In genomic region chr22:34843743-34844142, GRCh38 we compare ENCODE assay signal across 7 cellular contexts.
DNase-seq lines count a peak whose midpoint lies in the region; FAIRE-seq and TF ChIP-seq lines count a peak whose summit lies in the region.
"Not testable (repeated sequence)": the region's sequence is repeated elsewhere in the genome, so short reads cannot be mapped to it uniquely, and the experiment has no call there.

No MANE protein-coding gene starts in this region.

- not testable (repeated sequence) for H3K4me1 ChIP-seq in HEK293 (ENCODE audit: control insufficient read depth, insufficient read depth, low read length); mesendoderm (ENCODE audit: control insufficient read depth, low read depth, low read length); trophoblast cell (ENCODE audit: control insufficient read depth in 1 of 2, insufficient read depth in 2 of 2, low read length in 2 of 2)
- peaks cover 2 to 16% (median 12%) of the 10 kb centered on the region in 4 experiments; a peak in 4 of 7 replicates for H3K4me1 ChIP-seq in H1 (replicated peaks in 1 of 4; ENCODE audit: control insufficient read depth in 3 of 4, insufficient read depth in 4 of 4, low read length in 3 of 4)
- H3K4me1 ChIP-seq in endodermal cell (ENCODE audit: control insufficient read depth, insufficient read depth, low read length): peaks cover 16% of the 10 kb centered on the region

- not testable (repeated sequence) for H2AFZ ChIP-seq in H1 (ENCODE audit: low read length); trophoblast cell (ENCODE audit: insufficient read depth, low read length, poor library complexity)

- not testable (repeated sequence) for H3K27ac Mint-ChIP-seq in endodermal cell

- TF ChIP-seq CTCF in HEK293 (tag by site-specific recombination; IDR thresholded peaks at IDR 0.05); bronchial epithelial cell (IDR thresholded peaks at IDR 0.05; ENCODE audit: insufficient read depth, low read length, severe bottlenecking); H1 (IDR thresholded peaks at IDR 0.05; ENCODE audit: control extremely low read depth in 1 of 3, insufficient read depth in 1 of 3, low read depth in 1 of 3, low read length in 3 of 3); endodermal cell (conservative IDR thresholded peaks at IDR 0.05): not testable (repeated sequence)

- not testable (repeated sequence) for H3K4me3 Mint-ChIP-seq in endodermal cell

- not testable (repeated sequence) for H3K4ac ChIP-seq in H1 (replicated peaks; ENCODE audit: insufficient read length, low read depth, low read length); mesendoderm (ENCODE audit: low read depth, low read length)
- H3K4ac ChIP-seq in trophoblast cell (ENCODE audit: low read depth, low read length): peak overlapping the region; percentile 98

- H3K4me3 ChIP-seq in HEK293 (ENCODE audit: low read depth, low read length); bronchial epithelial cell (ENCODE audit: low read depth, low read length); H1 (ENCODE audit: extremely low read depth in 1 of 4, insufficient read depth in 2 of 4, low read depth in 3 of 4, low read length in 4 of 4); mesendoderm (ENCODE audit: low read length); trophoblast cell (ENCODE audit: low read depth, low read length): not testable (repeated sequence)
- peak overlapping the region; percentile 35 for H3K4me3 ChIP-seq in endodermal cell (ENCODE audit: low read length)

- not testable (repeated sequence) for H3K23me2 ChIP-seq in H1 (ENCODE audit: low read depth, low read length)

- H4K20me1 ChIP-seq in H1 (replicated peaks in 1 of 2; ENCODE audit: control insufficient read depth in 1 of 2, insufficient read depth in 2 of 2, low read length in 2 of 2): not testable (repeated sequence)

- H3K4me1 Mint-ChIP-seq in endodermal cell: peaks cover 35% of the 10 kb centered on the region

- H4K12ac ChIP-seq in trophoblast cell (ENCODE audit: low read depth, low read length): not testable (repeated sequence)

- not testable (repeated sequence) for TF ChIP-seq RAD21 in H1 (IDR thresholded peaks at IDR 0.05 in 1 of 2, conservative IDR thresholded peaks at IDR 0.05 in 1 of 2; ENCODE audit: low read depth in 2 of 2, low read length in 2 of 2)

- not testable (repeated sequence) for H3K56ac ChIP-seq in H1 (replicated peaks; ENCODE audit: insufficient read length, low read depth, low read length); mesendoderm (ENCODE audit: low read length)

- not testable (repeated sequence) for H4K5ac ChIP-seq in H1 (ENCODE audit: insufficient read length, low read depth, low read length); mesendoderm (ENCODE audit: low read length)

- not testable (repeated sequence) for H4K91ac ChIP-seq in H1 (replicated peaks; ENCODE audit: insufficient read length, low read length)
- H4K91ac ChIP-seq in trophoblast cell (ENCODE audit: low read depth, low read length): peak overlapping the region; percentile 99

- FAIRE-seq in bronchial epithelial cell (lab: Jason Lieb, UNC) (peak; percentile 18), urothelium cell line (lab: Jason Lieb, UNC) (peak; percentile 23)
- FAIRE-seq in H1 (lab: Jason Lieb, UNC): not testable (repeated sequence)

- H2BK120ac ChIP-seq in H1 (replicated peaks; ENCODE audit: low read depth, low read length): not testable (repeated sequence)
- H2BK120ac ChIP-seq in mesendoderm (ENCODE audit: low read depth, low read length) (peak overlapping the region; percentile 98), trophoblast cell (ENCODE audit: insufficient read depth, low read length, poor library complexity) (peak overlapping the region; percentile 78)

- 42% methylated on average over 1 of the region's 1 CpG; no CpG with 5 or more reads in 1 of the 2 experiments for WGBS in H1 (ENCODE audit: extremely low coverage in 1 of 2, insufficient coverage in 1 of 2, insufficient read length in 1 of 2, insufficient replicate concordance in 2 of 2, low coverage in 1 of 2, low lambda C conversion rate in 2 of 2, missing lambda C conversion rate in 1 of 2), 2 experiments
- 83 to 84% methylated on average over 1 of the region's 1 CpG for WGBS in endodermal cell (ENCODE audit: insufficient coverage in 1 of 2, insufficient read length in 1 of 2), 2 experiments
- WGBS in mesendoderm (ENCODE audit: extremely low coverage, insufficient coverage, low lambda C conversion rate): no CpG with 5 or more reads among the region's 1 CpG
- no CpG with 5 or more reads among the region's 1 CpG for WGBS in trophoblast cell (ENCODE audit: extremely low coverage, insufficient coverage, insufficient read length)

- not testable (repeated sequence) for H3K36me3 ChIP-seq in HEK293 (ENCODE audit: control insufficient read depth in 2 of 2, insufficient read depth in 1 of 2, low read length in 2 of 2); bronchial epithelial cell (ENCODE audit: control insufficient read depth, insufficient read depth, low read length); mesendoderm (ENCODE audit: control insufficient read depth, insufficient read depth, low read length); trophoblast cell (ENCODE audit: control insufficient read depth in 1 of 2, insufficient read depth in 2 of 2, low read length in 2 of 2)
- H3K36me3 ChIP-seq in H1 (ENCODE audit: control insufficient read depth in 2 of 4, insufficient read depth in 4 of 4, low read length in 3 of 4) (peaks cover 0 to 12% (median 1%) of the 10 kb centered on the region in 4 experiments; a peak in 3 of 8 replicates), endodermal cell (ENCODE audit: control insufficient read depth, insufficient read depth, low read length) (peaks cover 39% of the 10 kb centered on the region)

- CTCF ChIA-PET in HEK293 (lab: Yijun Ruan, JAX): not testable (repeated sequence)
- CTCF ChIA-PET in H1 (lab: Charles Lee; ENCODE audit: partially characterized antibody): interaction anchor here (0.7 kb wide), 1 partner anchor 1553 kb away, joined by 3 read pairs; no protein-coding TSS in a partner anchor

- not testable (repeated sequence) for DNase-seq in bronchial epithelial cell (ENCODE audit: low read depth); H1 (ENCODE audit: low read depth in 1 of 2, low spot score in 2 of 2); mesendoderm; trophoblast cell; urothelium cell line (ENCODE audit: low spot score)
- DNase-seq in endodermal cell: peak; percentile 57

- peaks cover 75% of the 10 kb centered on the region for H3K36me3 Mint-ChIP-seq in endodermal cell (ENCODE audit: low read depth)

- not testable (repeated sequence) for TF ChIP-seq POLR2A in H1 (IDR thresholded peaks at IDR 0.05; ENCODE audit: control extremely low read depth in 1 of 2, low read depth in 2 of 2, low read length in 2 of 2)

- not testable (repeated sequence) for H3K27me3 Mint-ChIP-seq in endodermal cell (ENCODE audit: insufficient read depth)

- H2AK5ac ChIP-seq in H1 (ENCODE audit: low read depth, low read length): not testable (repeated sequence)
- H2AK5ac ChIP-seq in mesendoderm (ENCODE audit: low read length): peak overlapping the region; percentile 18
- H2AK5ac ChIP-seq in trophoblast cell (ENCODE audit: low read length): peak overlapping the region; percentile 72

- POLR2A ChIA-PET in HEK293 (lab: Yijun Ruan, JAX); H1 (lab: Charles Lee; ENCODE audit: partially characterized antibody): not testable (repeated sequence)

- not testable (repeated sequence) for H3K79me1 ChIP-seq in H1 (ENCODE audit: low read depth, low read length); mesendoderm (ENCODE audit: low read length)
- H3K79me1 ChIP-seq in trophoblast cell (ENCODE audit: low read length): peaks cover 41% of the 10 kb centered on the region

- not testable (repeated sequence) for TF ChIP-seq EP300 in H1 (IDR thresholded peaks at IDR 0.05; ENCODE audit: borderline replicate concordance in 1 of 2, low read depth in 2 of 2, low read length in 2 of 2)

- H3K79me2 ChIP-seq in H1 (ENCODE audit: control insufficient read depth in 1 of 2, insufficient read depth in 2 of 2, low read length in 2 of 2); mesendoderm (ENCODE audit: control insufficient read depth, insufficient read depth, low read length); trophoblast cell (ENCODE audit: control insufficient read depth, insufficient read depth, low read length, poor library complexity): not testable (repeated sequence)

- not testable (repeated sequence) for H3K18ac ChIP-seq in H1 (ENCODE audit: extremely low read depth, low read length)
- H3K18ac ChIP-seq in mesendoderm (ENCODE audit: low read length) (peak overlapping the region; percentile 62), trophoblast cell (ENCODE audit: low read length) (peak overlapping the region; percentile 31)

- H2BK5ac ChIP-seq in H1 (ENCODE audit: low read depth, low read length); mesendoderm (ENCODE audit: low read length): not testable (repeated sequence)
- H2BK5ac ChIP-seq in trophoblast cell (ENCODE audit: low read depth, low read length, poor library complexity): peak overlapping the region; percentile 98

- H3K27me3 ChIP-seq in bronchial epithelial cell (ENCODE audit: control insufficient read depth, insufficient read depth, low read length); H1 (replicated peaks in 1 of 4; ENCODE audit: control insufficient read depth in 3 of 4, extremely low read depth in 1 of 4, insufficient read depth in 3 of 4, low read length in 3 of 4); endodermal cell (ENCODE audit: control insufficient read depth, insufficient read depth, low read length, poor library complexity, severe bottlenecking); mesendoderm (ENCODE audit: insufficient read depth, low read length, poor library complexity); trophoblast cell (ENCODE audit: insufficient read depth, low read length): not testable (repeated sequence)

- H3K27ac ChIP-seq in HEK293 (ENCODE audit: extremely low read depth, low read depth, low read length); H1 (ENCODE audit: low read depth, low read length); endodermal cell (ENCODE audit: low read depth, low read length): not testable (repeated sequence)
- H3K27ac ChIP-seq in mesendoderm (ENCODE audit: low read depth, low read length) (peak overlapping the region; percentile 23), trophoblast cell (ENCODE audit: low read depth, low read length) (peak overlapping the region; percentile 36)

- not testable (repeated sequence) for H3K14ac ChIP-seq in H1 (ENCODE audit: insufficient read length)
- H3K14ac ChIP-seq in trophoblast cell (ENCODE audit: low read length): peak overlapping the region; percentile 80

- not testable (repeated sequence) for H3K9me3 ChIP-seq in HEK293 (ENCODE audit: control insufficient read depth, insufficient read depth, low read depth, low read length); trophoblast cell (ENCODE audit: insufficient read depth, low read depth, low read length)
- H3K9me3 ChIP-seq in H1 (ENCODE audit: insufficient read depth in 2 of 2, low read depth in 1 of 2, low read length in 1 of 2) (peaks cover 12 to 15% of the 10 kb centered on the region in 2 experiments), endodermal cell (ENCODE audit: control insufficient read depth, low read length) (peaks cover 28% of the 10 kb centered on the region)

- H2BK12ac ChIP-seq in H1 (ENCODE audit: low read depth, low read length): peak overlapping the region; percentile 55; the same call in 1 of the 2 replicates
- H2BK12ac ChIP-seq in trophoblast cell (ENCODE audit: low read length): peak overlapping the region; percentile 84

- not testable (repeated sequence) for H2BK15ac ChIP-seq in H1 (ENCODE audit: low read length); mesendoderm (replicated peaks; ENCODE audit: low read depth)

- H3K4me2 ChIP-seq in H1 (ENCODE audit: insufficient read depth in 1 of 2, low read depth in 2 of 2, low read length in 2 of 2); mesendoderm (ENCODE audit: low read length); trophoblast cell (ENCODE audit: low read length): not testable (repeated sequence)

- H2BK20ac ChIP-seq in H1 (ENCODE audit: low read length): not testable (repeated sequence)

- H3K9me3 Mint-ChIP-seq in endodermal cell: peaks cover 31% of the 10 kb centered on the region

- not testable (repeated sequence) for H4K8ac ChIP-seq in H1 (ENCODE audit: extremely low read depth, insufficient read depth, low read length); mesendoderm (ENCODE audit: low read depth, low read length)
- peak overlapping the region; percentile 33 for H4K8ac ChIP-seq in trophoblast cell (ENCODE audit: low read depth, low read length)

- H3K23ac ChIP-seq in H1 (ENCODE audit: insufficient read length); mesendoderm (ENCODE audit: low read length); trophoblast cell (ENCODE audit: low read length): not testable (repeated sequence)

- H3K9ac ChIP-seq in H1 (replicated peaks in 1 of 4; ENCODE audit: extremely low read depth in 1 of 4, low read depth in 3 of 4, low read length in 3 of 4); endodermal cell (ENCODE audit: extremely low read depth, low read length, poor library complexity, severe bottlenecking); mesendoderm (ENCODE audit: low read length); trophoblast cell (ENCODE audit: low read length): not testable (repeated sequence)
